ENCODE assay signal across 12 cellular contexts in the genomic region with DNA sequence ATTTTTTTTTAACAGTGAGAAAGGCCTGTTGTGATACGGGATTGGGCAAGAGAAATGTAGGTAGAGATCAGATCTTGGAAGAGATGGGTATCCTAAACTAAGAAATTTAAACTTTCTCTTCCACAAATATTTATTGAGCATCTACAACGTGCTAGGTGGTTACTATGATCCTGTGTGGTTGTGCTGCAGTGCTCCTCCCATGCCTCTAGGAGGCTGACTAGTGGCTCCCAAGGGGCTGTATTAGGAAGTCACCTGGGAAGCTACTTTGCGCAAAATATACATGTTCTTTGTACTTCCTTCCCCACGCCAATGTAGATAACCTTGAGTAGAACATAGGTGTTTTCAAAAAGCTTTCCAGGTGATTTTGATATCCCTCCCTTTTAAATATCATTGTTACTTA. TPM values are rescaled to one million over a fixed set of nuclear protein-coding genes. Genes with fewer than 3 reads are reported as not detected.
DNase-seq lines count a peak whose midpoint lies in the region; ATAC-seq, FAIRE-seq and TF ChIP-seq lines count a peak whose summit lies in the region.
"Had no signal": no experiment of that assay in that cellular context is flagged by ENCODE, and none has a peak within 500 bp of the region (broad histone marks: within the 10 kb centered on the region; RNA-seq: fewer than 3 reads in every experiment).

No MANE protein-coding gene starts in this region.

- DNase-seq in A673 (ENCODE audit: low spot score), result peak; percentile 40
- no peak for DNase-seq in Panc1 (ENCODE audit: low read depth, low spot score)
- DNase-seq in germinal center (ENCODE audit: low spot score), result peak; percentile 24
- no peak for DNase-seq in NCI-H1436 treated with DMSO at 0.1 percent for 48 hours (lab: John Stamatoyannopoulos, UW)
- no peak for DNase-seq in T-helper 1 cell
- DNase-seq: NCI-H2081; stimulated activated CD4-positive, alpha-beta T cell treated with anti-CD3 and anti-CD28 coated beads, Interleukin-2, amount 100 ng/mL, for 48 hours; T-cell; testis had no signal

- H3K36me3 ChIP-seq in A673 (ENCODE audit: insufficient read depth, low read length, poor library complexity, severe bottlenecking), result no peaks in the 10 kb centered on the region
- no peaks in the 10 kb centered on the region for H3K36me3 ChIP-seq in Panc1 (ENCODE audit: control insufficient read depth, insufficient read depth, low read length)

- no peaks in the 10 kb centered on the region for H3K9me3 ChIP-seq in A673 (ENCODE audit: low read depth, low read length, poor library complexity, severe bottlenecking)
- H3K9me3 ChIP-seq in Panc1 (ENCODE audit: control insufficient read depth, insufficient read depth, low read depth, low read length), result no peaks in the 10 kb centered on the region
- H3K9me3 ChIP-seq: testis had no signal

- no peak overlapping the region for H3K27ac ChIP-seq in A673 (ENCODE audit: low read depth, low read length, poor library complexity, severe bottlenecking)
- no peak overlapping the region for H3K27ac ChIP-seq in Panc1 (ENCODE audit: low read length)
- H3K27ac ChIP-seq: testis had no signal

- peak; percentile 44; the same call in 1 of the 2 replicates for TF ChIP-seq CTCF in A673 (conservative IDR thresholded peaks at IDR 0.05; ENCODE audit: low read depth, low read length)
- TF ChIP-seq CTCF in Panc1 (IDR thresholded peaks at IDR 0.05), result peak; percentile 63

- CTCF ChIA-PET in A673 (lab: Charles Lee), result no interaction called here
- CTCF ChIA-PET in Panc1 (lab: Charles Lee), result no interaction called here

- peak; percentile 79; the same call in 1 of the 2 replicates for ATAC-seq in Panc1
- ATAC-seq in HG03342 (IDR thresholded peaks at IDR 0.05; ENCODE audit: unreplicated experiment), result no peak
- ATAC-seq in HG03442 (IDR thresholded peaks at IDR 0.05; ENCODE audit: unreplicated experiment), result no peak

- H3K4me1 ChIP-seq in A673 (ENCODE audit: insufficient read depth, low read length, poor library complexity, severe bottlenecking) (peaks cover 30% of the 10 kb centered on the region), Panc1 (ENCODE audit: control insufficient read depth, insufficient read depth, low read length) (peaks cover 3% of the 10 kb centered on the region; the same call in 1 of the 2 replicates)
- H3K4me1 ChIP-seq: testis had no signal

- H3K27me3 ChIP-seq in A673 (replicated peaks; ENCODE audit: insufficient read depth, low read depth, low read length, poor library complexity) (no peaks in the 10 kb centered on the region), Panc1 (ENCODE audit: control insufficient read depth, insufficient read depth, low read length) (no peaks in the 10 kb centered on the region)
- H3K27me3 ChIP-seq: testis had no signal

- BruUV-seq in A673 (replicated peaks; lab: Mats Ljungman, UMichigan) (no TSS peak), Panc1 (replicated peaks; lab: Mats Ljungman, UMichigan) (no TSS peak)

- H3K4me3 ChIP-seq in A673 (ENCODE audit: low read depth, low read length, poor library complexity, severe bottlenecking) (no peak overlapping the region), Panc1 (ENCODE audit: low read depth in 2 of 2, low read length in 2 of 2) (no peak overlapping the region)
- H3K4me3 ChIP-seq: testis had no signal

- intact Hi-C loops in A673 (cut with micrococcal nuclease; ENCODE audit: unreplicated experiment), result no loop called here
- intact Hi-C loops in Panc1 (cut with micrococcal nuclease; ENCODE audit: unreplicated experiment), result no loop called here

- peak; percentile 30 for FAIRE-seq in G401.6 (lab: Jason Lieb, UNC)

- POLR2A ChIA-PET in A673 (lab: Charles Lee; ENCODE audit: low non-redundant PET), result no interaction called here
- POLR2A ChIA-PET in Panc1 (lab: Charles Lee), result no interaction called here

- in situ Hi-C loops in Panc1 (cut with HindIII; ENCODE audit: low pct_unique_long_range_greater_than_20kb, low sequenced_read_pairs), result no loop called here

RNA-seq across cellular contexts. Expression of gene USP3, which starts 27.2 kb away (rescaled TPM):
- total RNA-seq in A673 (2021), result 65.3 and 76.7 TPM in 2 replicates
- 51.4 TPM for total RNA-seq in Panc1 (2021; ENCODE audit: unreplicated experiment)
- polyA plus RNA-seq in Panc1 (2012; ENCODE audit: insufficient read length), result 28.8 TPM

Comparison
In these comparisons a context has a peak if more than half of its experiments do, and no peak if none do; other contexts are left out.
1. DNase-seq: peak in A673 (single experiment) and germinal center (single experiment); none in Panc1 (single experiment), NCI-H1436 treated with DMSO at 0.1 percent for 48 hours (single experiment) and T-helper 1 cell (0 of 5).